In the genomic region with DNA sequence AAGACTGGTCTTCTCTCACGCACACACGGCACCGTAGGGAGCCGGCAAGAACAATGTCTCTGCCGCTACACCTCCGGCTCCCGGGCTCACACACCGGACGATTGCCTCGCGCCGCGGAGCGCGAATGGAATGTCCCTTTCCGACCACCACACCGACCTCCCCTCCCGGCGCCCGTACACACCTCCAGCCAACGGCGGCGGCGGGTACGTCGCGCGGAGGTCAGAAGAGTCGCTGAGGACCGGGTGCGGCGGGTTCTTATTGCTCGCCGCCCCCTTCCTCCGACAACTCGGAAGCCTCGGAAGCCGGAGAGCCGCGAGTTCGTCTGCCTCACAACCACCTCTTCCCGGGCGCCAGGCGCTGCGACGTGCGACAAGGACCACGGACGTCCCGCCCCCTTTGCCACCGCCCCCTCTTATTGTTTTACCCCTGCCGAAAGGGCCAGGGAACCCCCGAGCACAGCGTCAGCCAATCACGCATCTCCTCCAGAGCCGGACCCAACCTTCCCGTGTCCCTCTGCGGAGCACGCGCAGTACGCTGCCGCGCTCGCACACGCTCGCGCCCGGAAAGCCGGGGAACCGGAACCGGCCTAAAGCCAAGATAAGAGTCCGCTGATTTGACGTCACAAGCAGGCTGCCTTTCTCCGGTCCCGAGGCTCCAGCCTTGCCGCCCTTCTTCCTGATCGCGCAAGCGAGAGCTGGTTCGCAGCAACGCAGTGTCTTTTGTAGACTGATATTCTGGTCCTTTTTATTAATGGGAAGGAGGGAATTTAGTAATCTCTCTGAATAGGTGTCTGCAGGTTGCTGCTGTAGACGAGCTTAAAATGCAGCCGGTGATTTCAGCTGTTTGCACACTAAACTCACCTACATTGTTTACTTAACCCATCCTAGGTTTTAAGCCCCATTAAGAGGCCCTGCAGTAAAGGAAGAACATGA, we compare ENCODE assay signal across 8 cellular contexts. TPM values are rescaled to one million over a fixed set of nuclear protein-coding genes. Genes with fewer than 3 reads are reported as not detected.
DNase-seq lines count a peak whose midpoint lies in the region; ATAC-seq and TF ChIP-seq lines count a peak whose summit lies in the region.

A gene (minus strand): TSS at position 385 of the 932 bp plus-strand sequence. CDS start 11,386 bp downstream, outside the sequence.

- ATAC-seq in HG02610 (IDR thresholded peaks at IDR 0.05; ENCODE audit: unreplicated experiment): peak; percentile 94
- peak; percentile 95 for ATAC-seq in activated naive CD4-positive, alpha-beta T cell treated with anti-CD3 and anti-CD28 coated beads, Interleukin-2, amount 50 U/mL, for 72 hours

- peak within 1 kb of the TSS; percentile 99 for H3K27ac Mint-ChIP-seq in activated naive CD4-positive, alpha-beta T cell treated with anti-CD3 and anti-CD28 coated beads, Interleukin-2, amount 50 U/mL, for 72 hours

- H3K27ac ChIP-seq in suprapubic skin: peak within 1 kb of the TSS; percentile 95

- TF ChIP-seq EP300 in suprapubic skin (IDR thresholded peaks at IDR 0.05): peak; percentile 11

- peak; percentile 48 to 68 for TF ChIP-seq POLR2A in suprapubic skin (IDR thresholded peaks at IDR 0.05)

- H3K36me3 Mint-ChIP-seq in activated naive CD4-positive, alpha-beta T cell treated with anti-CD3 and anti-CD28 coated beads, Interleukin-2, amount 50 U/mL, for 72 hours: peaks cover 20 to 27% of the 10 kb centered on the region in 2 donors

- no peaks in the 10 kb centered on the region for H3K36me3 ChIP-seq in suprapubic skin

- peaks cover 40% of the 10 kb centered on the region for H3K4me1 ChIP-seq in suprapubic skin

- under 1% methylated on average over 35 of the region's 83 CpGs for WGBS in suprapubic skin

- no peaks in the 10 kb centered on the region for H3K9me3 ChIP-seq in suprapubic skin

- no peaks in the 10 kb centered on the region for H3K9me3 Mint-ChIP-seq in activated naive CD4-positive, alpha-beta T cell treated with anti-CD3 and anti-CD28 coated beads, Interleukin-2, amount 50 U/mL, for 72 hours

- no peak for TF ChIP-seq CTCF in suprapubic skin (IDR thresholded peaks at IDR 0.05)

- DNase-seq in NCI-H1092 treated with DMSO at 0.1 percent for 48 hours (lab: John Stamatoyannopoulos, UW): peak; percentile 98
- DNase-seq in SKM-1 (lab: John Stamatoyannopoulos, UW; ENCODE audit: unreplicated experiment): peak; percentile 97
- peak; percentile 91 to 98 for DNase-seq in activated naive CD4-positive, alpha-beta T cell treated with anti-CD3 and anti-CD28 coated beads, Interleukin-2, amount 50 U/mL, for 72 hours (ENCODE audit: low spot score in 2 of 2)
- DNase-seq in globus pallidus (ENCODE audit: low spot score): peak; percentile 99
- peak; percentile 53 to 99 (median 97) for DNase-seq in nucleus accumbens (lab: John Stamatoyannopoulos, UW)
- peak; percentile 99 for DNase-seq in suprapubic skin (ENCODE audit: low spot score in 2 of 2)

- H3K4me3 ChIP-seq in GM08714 (ENCODE audit: low read length) (peak within 1 kb of the TSS; percentile 97), suprapubic skin (peak within 1 kb of the TSS; percentile 85)

- H3K27me3 ChIP-seq in suprapubic skin: no peaks in the 10 kb centered on the region

RNA-seq across cellular contexts. Expression of the gene that starts here (rescaled TPM):
- 100 to 1,000 TPM; 118 to 122 TPM for total RNA-seq in activated naive CD4-positive, alpha-beta T cell treated with anti-CD3 and anti-CD28 coated beads, Interleukin-2, amount 50 U/mL, for 72 hours
- 10 to 100 TPM; 48.8 to 62.0 (median 56.6) TPM for total RNA-seq in suprapubic skin

Comparison
In these comparisons a context has a peak if more than half of its experiments do, and no peak if none do; other contexts are left out.
1. Peak in every context shown above with its lines: DNase-seq, ATAC-seq, H3K4me3 ChIP-seq and H3K27ac ChIP-seq.